ENCODE assay signal across 17 cellular contexts in the genomic region with DNA sequence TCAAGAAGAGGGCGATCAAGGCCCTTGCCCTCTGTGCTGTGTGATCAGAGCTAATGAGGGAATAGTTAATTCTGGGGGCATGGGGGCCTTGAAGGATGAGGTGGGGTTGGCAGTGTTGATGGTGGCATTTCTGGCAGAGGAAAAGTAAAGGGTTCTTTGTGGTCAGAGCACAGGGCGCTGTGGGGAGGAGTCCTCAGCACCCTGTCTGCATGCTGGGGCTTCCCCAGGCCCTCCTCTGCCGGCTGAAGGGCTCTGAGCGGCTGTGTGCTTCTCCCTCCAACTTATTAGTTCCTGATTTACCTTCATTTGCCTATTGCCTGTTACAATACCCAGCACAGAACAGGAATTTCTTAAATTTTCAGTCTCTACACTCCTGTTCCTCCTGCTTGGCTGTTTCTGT. TPM values are rescaled to one million over a fixed set of nuclear protein-coding genes. Genes with fewer than 3 reads are reported as not detected.
DNase-seq lines count a peak whose midpoint lies in the region; ATAC-seq, FAIRE-seq and TF ChIP-seq lines count a peak whose summit lies in the region.
"Had no signal": no experiment of that assay in that cellular context is flagged by ENCODE, and none has a peak within 500 bp of the region (broad histone marks: within the 10 kb centered on the region; RNA-seq: fewer than 3 reads in every experiment).

No MANE protein-coding gene starts in this region.

- no peak overlapping the region for H3K4me3 Mint-ChIP-seq in memory B cell
- H3K4me3 Mint-ChIP-seq: T-helper 2 cell treated with Interferon-gamma antibody and Interleukin-4, amounts not matched to agents 5 μg/mL and 100 μg/mL, for 36 hours had no signal

- TF ChIP-seq EP300 in HepG2 (IDR thresholded peaks at IDR 0.05; ENCODE audit: low read depth in 2 of 2, low read length in 2 of 2) = no peak
- TF ChIP-seq EP300 in HepG2 (CRISPR knock-in tag; IDR thresholded peaks at IDR 0.05; ENCODE audit: borderline replicate concordance) = no peak
- no peak for TF ChIP-seq EP300 in sigmoid colon (IDR thresholded peaks at IDR 0.05)
- TF ChIP-seq EP300 in tibial nerve (IDR thresholded peaks at IDR 0.05) = no peak

- H3K27ac Mint-ChIP-seq in memory B cell = no peak overlapping the region
- H3K27ac Mint-ChIP-seq: T-helper 2 cell treated with Interferon-gamma antibody and Interleukin-4, amounts not matched to agents 5 μg/mL and 100 μg/mL, for 36 hours had no signal

- 0% methylated on average over 3 of the region's 4 CpGs for WGBS in HepG2 (ENCODE audit: low lambda C conversion rate)
- WGBS in sigmoid colon, 2 donors = 56 to 81% methylated on average over 4 of the region's 4 CpGs
- WGBS in tibial nerve, 2 donors = 58 to 72% methylated on average over 4 of the region's 4 CpGs

- no peaks in the 10 kb centered on the region for H3K36me3 Mint-ChIP-seq in memory B cell

- peak; percentile 56 for ATAC-seq in GM18502 (IDR thresholded peaks at IDR 0.05; ENCODE audit: poor library complexity, unreplicated experiment)
- peak; percentile 47 for ATAC-seq in GM21619 (IDR thresholded peaks at IDR 0.05; ENCODE audit: unreplicated experiment)
- peak; percentile 38 for ATAC-seq in HG03354 (IDR thresholded peaks at IDR 0.05; ENCODE audit: poor library complexity, severe bottlenecking, unreplicated experiment)
- peak; percentile 98 for ATAC-seq in memory B cell (ENCODE audit: low read depth)
- no peak for ATAC-seq in HepG2

- in situ Hi-C loops in HepG2 (cut with HindIII; ENCODE audit: extremely low pct_ligation_motif_present, low pct_unique_long_range_greater_than_20kb) = no loop called here

- FAIRE-seq in HepG2 (lab: Jason Lieb, UNC) = no peak
- FAIRE-seq: pancreas had no signal

- H3K9ac ChIP-seq in HepG2 (ENCODE audit: insufficient read depth, low read depth, low read length) = no peak overlapping the region
- H3K9ac ChIP-seq: BLaER1 treated with 17β-estradiol and CSF1 and Interleukin-3, amounts not matched to agents 10 nM and 100 nM had no signal

- TF ChIP-seq RAD21 in HepG2 (CRISPR knock-in tag; IDR thresholded peaks at IDR 0.05) = no peak

- TF ChIP-seq POLR2A in HepG2 (IDR thresholded peaks at IDR 0.05; ENCODE audit: insufficient read depth in 1 of 2, low read depth in 2 of 2, low read length in 2 of 2) (no peak), sigmoid colon (IDR thresholded peaks at IDR 0.05) (no peak), tibial nerve (IDR thresholded peaks at IDR 0.05) (no peak)

- H3K27me3 ChIP-seq in HepG2 (ENCODE audit: control insufficient read depth in 1 of 2, insufficient read depth in 2 of 2, low read length in 2 of 2) = peaks cover 4 to 57% of the 10 kb centered on the region in 2 experiments; a peak in 4 of 5 replicates
- H3K27me3 ChIP-seq in sigmoid colon = peaks cover 14 to 31% (median 17%) of the 10 kb centered on the region in 3 donors
- peaks cover 0 to 9% of the 10 kb centered on the region in 2 donors for H3K27me3 ChIP-seq in tibial nerve

- peaks cover 5% of the 10 kb centered on the region for H3K27me3 Mint-ChIP-seq in memory B cell

- H3K9me3 Mint-ChIP-seq in memory B cell = no peaks in the 10 kb centered on the region
- H3K9me3 Mint-ChIP-seq: T-helper 2 cell treated with Interferon-gamma antibody and Interleukin-4, amounts not matched to agents 5 μg/mL and 100 μg/mL, for 36 hours had no signal

- H3K4me1 ChIP-seq in HepG2 (ENCODE audit: insufficient read depth, low read length) (peaks cover 7% of the 10 kb centered on the region; the same call in 1 of the 2 replicates), sigmoid colon (peaks cover 0 to 16% (median 13%) of the 10 kb centered on the region in 4 donors), tibial nerve (peaks cover 0 to 39% (median 0%) of the 10 kb centered on the region in 4 donors)

- no peak overlapping the region for H3K27ac ChIP-seq in HepG2 (ENCODE audit: extremely low read length, insufficient read depth, low read length)
- H3K27ac ChIP-seq in sigmoid colon = no peak overlapping the region
- H3K27ac ChIP-seq in tibial nerve = peak overlapping the region in 2 of 4 donors; percentile 8 to 23
- H3K27ac ChIP-seq: BLaER1 treated with 17β-estradiol and CSF1 and Interleukin-3, amounts not matched to agents 10 nM and 100 nM; esophagus squamous epithelium; pancreas had no signal

- intact Hi-C loops in HepG2 (cut with micrococcal nuclease; ENCODE audit: unreplicated experiment) = no loop called here
- intact Hi-C loops in sigmoid colon (cut with DNase I) = no loop called here

- H3K4me1 Mint-ChIP-seq in memory B cell = peaks cover 4% of the 10 kb centered on the region

- no peaks in the 10 kb centered on the region for H3K79me2 ChIP-seq in HepG2 (ENCODE audit: insufficient read depth, low read length)

- H3K9me3 ChIP-seq in HepG2 (ENCODE audit: low read length) = peaks cover under 1% of the 10 kb centered on the region; the same call in 1 of the 2 replicates
- H3K9me3 ChIP-seq in sigmoid colon = no peaks in the 10 kb centered on the region
- no peaks in the 10 kb centered on the region for H3K9me3 ChIP-seq in tibial nerve
- H3K9me3 ChIP-seq: esophagus squamous epithelium, pancreas had no signal

- BruUV-seq in HepG2 (replicated peaks; lab: Mats Ljungman, UMichigan) = no TSS peak

- TF ChIP-seq CTCF in HepG2 (CRISPR knock-in tag; IDR thresholded peaks at IDR 0.05) (no peak), sigmoid colon (IDR thresholded peaks at IDR 0.05) (no peak), tibial nerve (IDR thresholded peaks at IDR 0.05) (no peak)

- H2AFZ ChIP-seq in HepG2 (ENCODE audit: low read length) = no peak overlapping the region

- CTCF ChIA-PET in HepG2 (lab: Yijun Ruan, JAX; ENCODE audit: low intra/inter-chr PET ratio, low total read pairs) = no interaction called here

- no peak overlapping the region for H3K4me2 ChIP-seq in HepG2 (ENCODE audit: low read depth, low read length)

- H3K36me3 ChIP-seq in HepG2 (replicated peaks in 1 of 2; ENCODE audit: control insufficient read depth in 1 of 2, insufficient read depth in 2 of 2, low read length in 2 of 2) (no peaks in the 10 kb centered on the region), sigmoid colon (no peaks in the 10 kb centered on the region), tibial nerve (no peaks in the 10 kb centered on the region)
- H3K36me3 ChIP-seq: BLaER1 treated with 17β-estradiol and CSF1 and Interleukin-3, amounts not matched to agents 10 nM and 100 nM; esophagus squamous epithelium; pancreas had no signal

- DNase-seq in memory B cell (ENCODE audit: low spot score in 2 of 2) (peak; percentile 32 to 43), HepG2 (ENCODE audit: low spot score) (no peak), sigmoid colon (no peak), tibial nerve (ENCODE audit: low spot score in 2 of 2) (no peak), NCI-H1436 (lab: John Stamatoyannopoulos, UW) (no peak)
- DNase-seq: activated CD4-positive, alpha-beta T cell treated with anti-CD3 and anti-CD28 coated beads, Interleukin-2, amount 50 U/mL, for 48 hours; activated gamma-delta T cell treated with Interleukin-2 at 50 U/mL for 16 hours; esophagus squamous epithelium; GDM1; mesendoderm; pancreas; stimulated activated naive CD4-positive, alpha-beta T cell had no signal

- H3K4me3 ChIP-seq in HepG2 (replicated peaks in 1 of 3; ENCODE audit: insufficient read depth in 1 of 3, low read depth in 2 of 3, low read length in 3 of 3) = no peak overlapping the region
- no peak overlapping the region for H3K4me3 ChIP-seq in sigmoid colon
- no peak overlapping the region for H3K4me3 ChIP-seq in tibial nerve
- H3K4me3 ChIP-seq: BLaER1 treated with 17β-estradiol and CSF1 and Interleukin-3, amounts not matched to agents 10 nM and 100 nM; esophagus squamous epithelium; pancreas had no signal

- POLR2A ChIA-PET in HepG2 (lab: Yijun Ruan, JAX) = no interaction called here

- no peaks in the 10 kb centered on the region; the same call in 1 of the 2 replicates for H4K20me1 ChIP-seq in HepG2 (ENCODE audit: insufficient read depth, low read length)

RNA-seq across cellular contexts. Expression of a gene that starts 4.0 kb away (rescaled TPM):
- total RNA-seq in HepG2 (2016; rRNA removed; fragmentation: Illumina TruSeq; extraction: Trizol) (under 0.01 TPM in 1 of 2 replicates, not detected in the other), sigmoid colon (1 to 10 TPM in 2 of 4 donors, under 1 TPM in 2; 0.33 to 1.8 (median 1.2) TPM), tibial nerve (1 to 10 TPM; 4.2 to 9.6 (median 5.7) TPM)
- total RNA-seq in HepG2 (2016; cell fraction: cytosol; rRNA removed; fragmentation: Illumina TruSeq; extraction: Trizol; ENCODE audit: low read depth) = not detected in 2 replicates
- 0.02 TPM in 1 of 2 replicates, not detected in the other for total RNA-seq in HepG2 (2016; cell fraction: insoluble cytoplasmic fraction; rRNA removed; fragmentation: Illumina TruSeq; extraction: Trizol)
- 0.03 TPM in 1 of 2 replicates, not detected in the other for total RNA-seq in HepG2 (2016; cell fraction: membrane; rRNA removed; fragmentation: Illumina TruSeq; extraction: Trizol)
- total RNA-seq in HepG2 (2016; cell fraction: nucleus; rRNA removed; fragmentation: Illumina TruSeq; extraction: Trizol) = 0.06 TPM in 1 of 2 replicates, not detected in the other
- polyA plus RNA-seq in HepG2 (2011; rRNA removed) (0.05 and 0.12 TPM in 2 replicates), sigmoid colon (under 1 TPM in 1 of 3 donors, not detected in 2; 0.29 TPM)
- 0.03 TPM in 2 replicates for polyA plus RNA-seq in HepG2 (2011; cell fraction: cytosol; rRNA removed)
- polyA plus RNA-seq in HepG2 (2011; cell fraction: nucleus; rRNA removed) = 0.03 and 0.05 TPM in 2 replicates
- polyA plus RNA-seq in HepG2 (2012) = 0.01 TPM in 1 of 2 replicates, not detected in the other
- polyA plus RNA-seq in HepG2 (2016; cell fraction: cytosol; fragmentation: Illumina TruSeq; extraction: Trizol; ENCODE audit: low read depth) = not detected in 2 replicates
- not detected in 2 replicates for polyA plus RNA-seq in HepG2 (2016; cell fraction: insoluble cytoplasmic fraction; fragmentation: Illumina TruSeq; extraction: Trizol; ENCODE audit: low read depth)
- not detected in 2 replicates for polyA plus RNA-seq in HepG2 (2016; cell fraction: membrane; fragmentation: Illumina TruSeq; extraction: Trizol; ENCODE audit: low read depth)
- polyA plus RNA-seq in HepG2 (2016; cell fraction: nucleus; fragmentation: Illumina TruSeq; extraction: Trizol; ENCODE audit: insufficient read depth, low read depth) = 0.05 and 0.10 TPM in 2 replicates
- polyA minus RNA-seq in HepG2 (2011; rRNA and poly(A)+ RNA removed; ENCODE audit: low replicate concordance) = 0.05 and 0.12 TPM in 2 replicates
- 0.20 and 0.26 TPM in 2 replicates for polyA minus RNA-seq in HepG2 (2011; cell fraction: cytosol; rRNA and poly(A)+ RNA removed)
- 0.26 TPM in 1 of 2 replicates, not detected in the other for polyA minus RNA-seq in HepG2 (2011; cell fraction: nucleus; rRNA and poly(A)+ RNA removed)

Comparison
In these comparisons a context has a peak if more than half of its experiments do, and no peak if none do; other contexts are left out.
1. DNase-seq: peak in memory B cell (2 of 2); none in HepG2 (single experiment), sigmoid colon (single experiment), tibial nerve (0 of 2) and NCI-H1436 (single experiment).